Comparison of ENCODE assay signal across 9 cellular contexts in genomic region chr11:65546217-65546958, GRCh38. TPM values are rescaled to one million over a fixed set of nuclear protein-coding genes. Genes with fewer than 3 reads are reported as not detected.
A peak's percentile ranks its signal among the peaks of the same experiment; 100 is the strongest.
DNase-seq lines count a peak whose midpoint lies in the region; ATAC-seq and TF ChIP-seq lines count a peak whose summit lies in the region.
"Had no signal": no experiment of that assay in that cellular context is flagged by ENCODE, and none has a peak within 500 bp of the region (broad histone marks: within the 10 kb centered on the region; RNA-seq: fewer than 3 reads in every experiment).

No MANE protein-coding gene starts in this region.

- DNase-seq in NCI-H2171 (lab: John Stamatoyannopoulos, UW), result peak; percentile 86
- peak; percentile 99 for DNase-seq in activated CD4-positive, alpha-beta T cell treated with anti-CD3 and anti-CD28 coated beads for 4 hours
- peak in 5 of 10 donors; percentile 49 to 75 (median 71) for DNase-seq in dorsolateral prefrontal cortex
- peak; percentile 95 for DNase-seq in stimulated activated naive B cell treated with anti-CD40 and anti-IgM and Interleukin-4, amounts not matched to agents 10 μg/mL and 1 μg/mL and 100 μg/mL, for 72 hours
- no peak for DNase-seq in glomerular visceral epithelial cell (ENCODE audit: extremely low spot score)

- peaks cover 16 to 18% of the 10 kb centered on the region in 2 donors for H3K36me3 Mint-ChIP-seq in stimulated activated naive B cell treated with anti-CD40 and anti-IgM and Interleukin-4, amounts not matched to agents 10 μg/mL and 1 μg/mL and 100 μg/mL, for 72 hours

- no peak overlapping the region for H3K9ac ChIP-seq in muscle layer of colon (ENCODE audit: low read length)

- H3K36me3 ChIP-seq in muscle layer of colon (ENCODE audit: insufficient read depth, low read length), result peaks cover 50% of the 10 kb centered on the region

- H3K4me3 ChIP-seq in dorsolateral prefrontal cortex (peak overlapping the region in 34 of 59 donors; percentile 7 to 49 (median 32)), muscle layer of colon (ENCODE audit: low read depth in 1 of 2, low read length in 2 of 2) (no peak overlapping the region)

- peak; percentile 42 for TF ChIP-seq POLR2A in GM18526 (IDR thresholded peaks at IDR 0.05; ENCODE audit: extremely low read depth, insufficient read length)

- peaks cover 8% of the 10 kb centered on the region for H3K4me1 ChIP-seq in muscle layer of colon (ENCODE audit: insufficient read depth, low read length)

- peaks cover 54 to 72% of the 10 kb centered on the region in 2 donors for H3K4me1 Mint-ChIP-seq in stimulated activated naive B cell treated with anti-CD40 and anti-IgM and Interleukin-4, amounts not matched to agents 10 μg/mL and 1 μg/mL and 100 μg/mL, for 72 hours

- peak overlapping the region in 38 of 59 donors; percentile 1 to 68 (median 29) for H3K27ac ChIP-seq in dorsolateral prefrontal cortex
- H3K27ac ChIP-seq in muscle layer of colon (ENCODE audit: low read depth, low read length), result peak overlapping the region; percentile 30
- H3K27ac ChIP-seq: epithelial cell of prostate had no signal

- no peaks in the 10 kb centered on the region for H3K27me3 Mint-ChIP-seq in stimulated activated naive B cell treated with anti-CD40 and anti-IgM and Interleukin-4, amounts not matched to agents 10 μg/mL and 1 μg/mL and 100 μg/mL, for 72 hours

- H3K9me3 Mint-ChIP-seq in stimulated activated naive B cell treated with anti-CD40 and anti-IgM and Interleukin-4, amounts not matched to agents 10 μg/mL and 1 μg/mL and 100 μg/mL, for 72 hours, result no peaks in the 10 kb centered on the region

- H3K27ac Mint-ChIP-seq in stimulated activated naive B cell treated with anti-CD40 and anti-IgM and Interleukin-4, amounts not matched to agents 10 μg/mL and 1 μg/mL and 100 μg/mL, for 72 hours, result peak overlapping the region; percentile 92

- intact Hi-C loops in dorsolateral prefrontal cortex (cut with DNase I), result loop anchor here in 1 of 2 donors (10.0 kb wide), 1 partner anchor 418 kb away; the partner anchor contains the start of gene SART1

- no peak for TF ChIP-seq CTCF in dorsolateral prefrontal cortex (IDR thresholded peaks at IDR 0.05 in 54 of 56, conservative IDR thresholded peaks at IDR 0.05 in 2 of 56; ENCODE audit: low read depth in 1 of 56, partially characterized antibody in 56 of 56)

- H3K9me3 ChIP-seq in muscle layer of colon (ENCODE audit: low read length), result no peaks in the 10 kb centered on the region

- H3K4me3 Mint-ChIP-seq in stimulated activated naive B cell treated with anti-CD40 and anti-IgM and Interleukin-4, amounts not matched to agents 10 μg/mL and 1 μg/mL and 100 μg/mL, for 72 hours, result peak overlapping the region; percentile 80 to 83

- ATAC-seq in HG02970 (IDR thresholded peaks at IDR 0.05; ENCODE audit: low FRiP score, unreplicated experiment), result peak; percentile 63
- peak; percentile 88 to 92 for ATAC-seq in stimulated activated naive B cell treated with anti-CD40 and anti-IgM and Interleukin-4, amounts not matched to agents 10 μg/mL and 1 μg/mL and 100 μg/mL, for 72 hours (replicated peaks)

- H3K27me3 ChIP-seq in dorsolateral prefrontal cortex (no peaks in the 10 kb centered on the region), muscle layer of colon (ENCODE audit: control insufficient read depth in 1 of 2, insufficient read depth in 2 of 2, low read length in 2 of 2) (no peaks in the 10 kb centered on the region)

RNA-seq across cellular contexts. Expression of gene LTBP3, which starts 11.8 kb away (rescaled TPM):
- 100 to 1,000 TPM in 117 of 120 experiments, 10 to 100 TPM in 3; 97.2 to 228 (median 145) TPM for total RNA-seq in dorsolateral prefrontal cortex

RNA-seq across cellular contexts. Expression of gene SCYL1, which starts 21.5 kb away (rescaled TPM):
- 100 to 1,000 TPM in 34 of 120 experiments, 10 to 100 TPM in 86; 71.5 to 120 (median 93.9) TPM for total RNA-seq in dorsolateral prefrontal cortex

RNA-seq across cellular contexts. Expression of gene ZNRD2, which starts 23.9 kb away (rescaled TPM):
- 10 to 100 TPM; 22.6 to 74.8 (median 38.1) TPM for total RNA-seq in dorsolateral prefrontal cortex

RNA-seq across cellular contexts. Expression of gene FAM89B, which starts 25.9 kb away (rescaled TPM):
- 100 to 1,000 TPM in 1 of 120 experiments, 10 to 100 TPM in 119; 35.7 to 101 (median 59.6) TPM for total RNA-seq in dorsolateral prefrontal cortex

RNA-seq across cellular contexts. Expression of gene EHBP1L1, which starts 29.5 kb away (rescaled TPM):
- 10 to 100 TPM; 17.3 to 49.0 (median 28.4) TPM for total RNA-seq in dorsolateral prefrontal cortex

Comparison
In these comparisons a context has a peak if more than half of its experiments do, and no peak if none do; other contexts are left out.
1. H3K4me3 ChIP-seq: peak in dorsolateral prefrontal cortex (34 of 59); none in muscle layer of colon (0 of 2).